1 cellular context compared by ENCODE assay signal in genomic region chr7:44709945-44710596, GRCh38.
TF ChIP-seq lines count a peak whose summit lies in the region.

No MANE protein-coding gene starts in this region.

TF ChIP-seq in K562, 482 proteins besides CTCF, POLR2A, EP300 and RAD21:
- no peak for TF ChIP-seq SMAD2 (IDR thresholded peaks at IDR 0.05; ENCODE audit: low read depth, low read length)
- 0 out of 2 replicates have a peak, but pooled peaks have one; percentile 6 for TF ChIP-seq SUPT5H (IDR thresholded peaks at IDR 0.05)
